Comparison of ENCODE assay signal across 8 cellular contexts in the genomic region with DNA sequence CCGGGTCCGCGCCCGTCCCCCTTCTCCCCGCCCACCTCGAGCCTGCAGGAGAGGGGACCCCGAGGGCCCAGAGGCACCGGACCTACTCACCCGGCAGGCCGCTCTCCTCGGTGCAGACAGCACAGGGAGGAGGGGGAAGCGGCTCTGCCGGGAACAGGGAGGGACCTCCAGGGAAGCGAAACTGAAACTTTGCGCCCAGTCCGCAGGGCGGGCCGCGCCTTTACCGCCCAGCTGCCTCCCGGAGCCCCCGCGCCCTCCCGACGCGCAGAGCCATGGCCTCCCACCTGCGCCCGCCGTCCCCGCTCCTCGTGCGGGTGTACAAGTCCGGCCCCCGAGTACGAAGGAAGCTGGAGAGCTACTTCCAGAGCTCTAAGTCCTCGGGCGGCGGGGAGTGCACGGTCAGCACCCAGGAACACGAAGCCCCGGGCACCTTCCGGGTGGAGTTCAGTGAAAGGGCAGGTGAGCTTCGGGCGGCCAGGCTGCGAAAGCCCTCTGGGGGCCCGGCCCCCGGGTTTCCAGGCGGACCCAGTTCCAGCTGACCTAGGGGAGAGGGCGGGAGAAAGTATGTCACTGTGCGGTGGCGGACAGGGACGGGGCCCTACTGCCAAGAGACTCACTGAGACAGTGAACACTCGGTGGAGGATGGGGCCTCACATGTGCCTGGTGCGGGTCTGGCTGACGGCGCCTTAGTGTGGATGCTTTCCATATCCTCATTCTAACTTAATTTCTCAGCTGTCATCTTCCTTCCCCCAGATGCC. TPM values are rescaled to one million over a fixed set of nuclear protein-coding genes. Genes with fewer than 3 reads are reported as not detected.
A peak's percentile ranks its signal among the peaks of the same experiment; 100 is the strongest.
DNase-seq lines count a peak whose midpoint lies in the region; ATAC-seq and TF ChIP-seq lines count a peak whose summit lies in the region.

A gene (plus strand): TSS at position 184 of the 758 bp plus-strand sequence. CDS start 89 bp downstream, at position 273.
A gene (minus strand): TSS at position 146 of the 758 bp plus-strand sequence. CDS start 4,680 bp downstream, outside the sequence.

- H3K4me1 Mint-ChIP-seq in CD8-positive, alpha-beta T cell (ENCODE audit: low read depth) = peaks cover 75% of the 10 kb centered on the region

- H3K27ac ChIP-seq in CD8-positive, alpha-beta T cell (ENCODE audit: low read depth, low read length) = peak within 1 kb of the TSS; percentile 83
- no peak within 1 kb of the TSS for H3K27ac ChIP-seq in OCI-LY7 (ENCODE audit: low read depth, low read length, poor library complexity, severe bottlenecking)
- H3K27ac ChIP-seq in epithelial cell of prostate = peak within 1 kb of the TSS; percentile 66

- no peaks in the 10 kb centered on the region for H3K79me2 ChIP-seq in OCI-LY7 (ENCODE audit: insufficient read depth, low read depth, low read length)

- peaks cover 9% of the 10 kb centered on the region for H3K36me3 ChIP-seq in CD8-positive, alpha-beta T cell (ENCODE audit: insufficient read depth, low read length)
- H3K36me3 ChIP-seq in OCI-LY7 (ENCODE audit: insufficient read depth, low read length) = no peaks in the 10 kb centered on the region

- peak; percentile 39 to 87 (median 78) for DNase-seq in CD8-positive, alpha-beta T cell
- DNase-seq in GM20000 (ENCODE audit: low spot score) = peak; percentile 75
- peak; percentile 88 for DNase-seq in HT-29 (ENCODE audit: low spot score)
- DNase-seq in OCI-LY7 (ENCODE audit: low spot score) = peak; percentile 51
- peak; percentile 76 for DNase-seq in activated T-cell treated with anti-CD3 and anti-CD28 coated beads, Interleukin-2, amount 50 U/mL, for 1 hour
- DNase-seq in epithelial cell of prostate (ENCODE audit: low read depth, low spot score) = peak; percentile 44
- DNase-seq in mucosa of gallbladder (ENCODE audit: low spot score) = peak; percentile 83
- DNase-seq in stimulated activated CD8-positive, alpha-beta memory T cell treated with anti-CD3 and anti-CD28 coated beads, Interleukin-4, amount 100 ng/mL, for 24 hours (ENCODE audit: low read depth) = peak; percentile 50

- no peaks in the 10 kb centered on the region for H3K27me3 Mint-ChIP-seq in CD8-positive, alpha-beta T cell (ENCODE audit: low read depth)

- no peaks in the 10 kb centered on the region for H3K9me3 ChIP-seq in CD8-positive, alpha-beta T cell (ENCODE audit: low read length)
- H3K9me3 ChIP-seq in OCI-LY7 (ENCODE audit: low read length) = no peaks in the 10 kb centered on the region

- H3K9me2 ChIP-seq in OCI-LY7 (ENCODE audit: insufficient read depth, low read length) = no peaks in the 10 kb centered on the region

- POLR2A ChIA-PET in CD8-positive, alpha-beta T cell (lab: Charles Lee) = interaction anchor here (0.6 to 3.0 kb wide), 9 partner anchors 9 to 181 kb away, joined by 3 to 27 read pairs (median 3); a partner anchor contains a TSS
- POLR2A ChIA-PET in OCI-LY7 (lab: Charles Lee) = interaction anchor here (0.6 to 0.8 kb wide), 2 partner anchors 10 to 51 kb away, joined by 3 to 4 read pairs; no protein-coding TSS in a partner anchor

- no peaks in the 10 kb centered on the region for H3K9me3 Mint-ChIP-seq in CD8-positive, alpha-beta T cell

- H3K4me3 Mint-ChIP-seq in CD8-positive, alpha-beta T cell = peak within 1 kb of the TSS; percentile 92

- peaks cover 39% of the 10 kb centered on the region for H3K4me1 ChIP-seq in CD8-positive, alpha-beta T cell (ENCODE audit: insufficient read depth, low read length)
- peaks cover 26% of the 10 kb centered on the region for H3K4me1 ChIP-seq in OCI-LY7 (ENCODE audit: insufficient read depth, low read length, poor library complexity, severe bottlenecking)

- H3K27ac Mint-ChIP-seq in CD8-positive, alpha-beta T cell = peak within 1 kb of the TSS; percentile 96

- no peaks in the 10 kb centered on the region for H4K20me1 ChIP-seq in OCI-LY7 (ENCODE audit: insufficient read depth, low read length)

- BruUV-seq in OCI-LY7 (replicated peaks; lab: Mats Ljungman, UMichigan) = no TSS peak

- peak; percentile 93 for ATAC-seq in CD8-positive, alpha-beta T cell

- H3K4me3 ChIP-seq in CD8-positive, alpha-beta T cell (ENCODE audit: low read depth, low read length) = peak within 1 kb of the TSS; percentile 81
- H3K4me3 ChIP-seq in OCI-LY7 (ENCODE audit: low read depth, low read length, poor library complexity, severe bottlenecking) = peak within 1 kb of the TSS; percentile 66

- CTCF ChIA-PET in CD8-positive, alpha-beta T cell (lab: Charles Lee) = interaction anchor here (1.6 to 11.2 kb wide), 3 partner anchors 11 to 171 kb away, joined by 4 to 184 read pairs (median 11); a partner anchor contains a TSS
- CTCF ChIA-PET in OCI-LY7 (lab: Charles Lee; ENCODE audit: unreplicated experiment) = interaction anchor here (0.7 kb wide), 1 partner anchor 115 kb away, joined by 4 read pairs; no protein-coding TSS in a partner anchor

- H2AFZ ChIP-seq in OCI-LY7 (ENCODE audit: low read length) = peak within 1 kb of the TSS; percentile 80

- peak within 1 kb of the TSS; percentile 83 for H3K4me2 ChIP-seq in OCI-LY7 (ENCODE audit: low read length)

- intact Hi-C loops in CD8-positive, alpha-beta T cell (cut with DNase I, micrococcal nuclease) = loop anchor here (1.0 to 10.0 kb wide), 17 partner anchors 13 to 1020 kb away; a partner anchor contains a TSS
- intact Hi-C loops in OCI-LY7 (cut with micrococcal nuclease; ENCODE audit: unreplicated experiment) = loop anchor here (5.0 to 10.0 kb wide), 3 partner anchors 107 to 470 kb away; a partner anchor contains a TSS

- no peaks in the 10 kb centered on the region for H3K27me3 ChIP-seq in CD8-positive, alpha-beta T cell (ENCODE audit: insufficient read depth, low read length)

- TF ChIP-seq CTCF in CD8-positive, alpha-beta T cell (IDR thresholded peaks at IDR 0.05) = no peak
- TF ChIP-seq CTCF in GM20000 (IDR thresholded peaks at IDR 0.05; ENCODE audit: extremely low read depth, missing control alignments) = no peak
- no peak for TF ChIP-seq CTCF in OCI-LY7 (conservative IDR thresholded peaks at IDR 0.05; ENCODE audit: low read length)

- peaks cover 51% of the 10 kb centered on the region for H3K36me3 Mint-ChIP-seq in CD8-positive, alpha-beta T cell

RNA-seq across cellular contexts. Expression of the first gene that starts in this region (rescaled TPM):
- 10 to 100 TPM; 14.1 to 14.3 TPM for total RNA-seq in CD8-positive, alpha-beta T cell
- total RNA-seq in HT-29 (2014; rRNA removed; shearing (Covaris generic)) = 13.9 and 18.3 TPM in 2 replicates
- 1.5 and 2.2 TPM in 2 replicates for total RNA-seq in OCI-LY7 (2014; rRNA removed; shearing (Covaris generic))
- total RNA-seq in OCI-LY7 (2022) = 0.94 and 1.3 TPM in 2 replicates
- 39.9 TPM for total RNA-seq in mucosa of gallbladder

RNA-seq across cellular contexts. Expression of the second gene that starts in this region (rescaled TPM):
- total RNA-seq in CD8-positive, alpha-beta T cell = 10 to 100 TPM; 12.0 to 12.1 TPM
- total RNA-seq in HT-29 (2014; rRNA removed; shearing (Covaris generic)) = 14.6 and 19.9 TPM in 2 replicates
- total RNA-seq in OCI-LY7 (2014; rRNA removed; shearing (Covaris generic)) = 1.4 TPM in 2 replicates
- total RNA-seq in OCI-LY7 (2022) (0.57 and 0.65 TPM in 2 replicates), mucosa of gallbladder (29.6 TPM)
